Comparison of ENCODE assay signal across 19 cellular contexts in the genomic region with DNA sequence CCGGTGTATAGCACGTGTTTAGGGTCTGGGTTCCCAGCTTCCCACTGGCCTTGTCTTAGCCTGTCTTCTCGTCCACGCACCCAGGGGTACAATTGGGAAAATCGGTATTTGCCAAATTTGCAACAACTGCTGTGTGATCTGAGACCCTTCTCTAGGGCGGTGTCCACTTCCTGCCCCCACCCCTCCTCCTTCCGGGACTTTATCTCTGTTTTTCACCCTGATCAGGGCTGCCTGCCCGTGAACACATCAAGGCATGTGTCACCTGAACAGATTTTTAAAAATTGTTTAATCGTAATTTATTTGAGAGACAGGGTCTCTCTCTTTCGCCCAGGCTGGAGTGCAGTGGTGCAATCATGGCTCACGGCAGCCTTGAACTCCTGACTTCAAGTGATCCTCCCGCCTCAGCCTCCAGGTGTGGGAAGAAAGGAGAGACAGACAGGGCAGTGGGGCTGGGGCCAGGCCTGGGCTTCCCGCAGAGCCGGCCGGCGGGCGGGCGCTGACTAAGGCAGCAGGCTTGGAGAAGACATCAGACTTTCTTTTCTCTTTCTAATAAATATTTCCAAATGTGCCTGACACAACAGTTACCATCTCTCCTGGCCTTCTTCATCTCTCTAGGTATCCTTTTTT. TPM values are rescaled to one million over a fixed set of nuclear protein-coding genes. Genes with fewer than 3 reads are reported as not detected.
DNase-seq lines count a peak whose midpoint lies in the region; ATAC-seq and TF ChIP-seq lines count a peak whose summit lies in the region.
"Had no signal": no experiment of that assay in that cellular context is flagged by ENCODE, and none has a peak within 500 bp of the region (broad histone marks: within the 10 kb centered on the region; RNA-seq: fewer than 3 reads in every experiment).

No MANE protein-coding gene starts in this region.

- ATAC-seq in activated T-cell treated with anti-CD3 and anti-CD28 coated beads, Interleukin-2, amount 50 U/mL, for 72 hours (replicated peaks in 1 of 2), result no peak
- no peak for ATAC-seq in sciatic nerve
- ATAC-seq in HG03095 (IDR thresholded peaks at IDR 0.05; ENCODE audit: unreplicated experiment), result no peak
- ATAC-seq in HG02852 (IDR thresholded peaks at IDR 0.05; ENCODE audit: unreplicated experiment), result no peak
- ATAC-seq: activated naive CD4-positive, alpha-beta T cell treated with anti-CD3 and anti-CD28 coated beads, Interleukin-2, amount 50 U/mL, for 72 hours had no signal

- H3K4me3 Mint-ChIP-seq in activated T-cell treated with anti-CD3 and anti-CD28 coated beads, Interleukin-2, amount 50 U/mL, for 24 hours, result no peak overlapping the region
- no peak overlapping the region for H3K4me3 Mint-ChIP-seq in activated T-cell treated with anti-CD3 and anti-CD28 coated beads, Interleukin-2, amount 50 U/mL, for 72 hours
- no peak overlapping the region for H3K4me3 Mint-ChIP-seq in glutamatergic neuron (ENCODE audit: unreplicated experiment)
- H3K4me3 Mint-ChIP-seq: activated CD4-positive, alpha-beta T cell treated with anti-CD3 and anti-CD28 coated beads, Interleukin-2, amount 10 ng/mL, durations not matched to agents 7 days and 5 days; dendritic cell treated with granulocyte-macrophage colony-stimulating factor and Interleukin-4, amounts not matched to agents 40 ng/mL and 50 ng/mL, for 4 days had no signal

- H3K27me3 Mint-ChIP-seq in activated T-cell treated with anti-CD3 and anti-CD28 coated beads, Interleukin-2, amount 50 U/mL, for 24 hours, result peaks cover 3% of the 10 kb centered on the region
- no peaks in the 10 kb centered on the region for H3K27me3 Mint-ChIP-seq in activated T-cell treated with anti-CD3 and anti-CD28 coated beads, Interleukin-2, amount 50 U/mL, for 72 hours (ENCODE audit: low read depth)
- peaks cover 11% of the 10 kb centered on the region for H3K27me3 Mint-ChIP-seq in glutamatergic neuron (ENCODE audit: unreplicated experiment)
- H3K27me3 Mint-ChIP-seq: activated CD4-positive, alpha-beta T cell treated with anti-CD3 and anti-CD28 coated beads, Interleukin-2, amount 10 ng/mL, durations not matched to agents 7 days and 5 days had no signal

- H3K9me3 Mint-ChIP-seq in activated T-cell treated with anti-CD3 and anti-CD28 coated beads, Interleukin-2, amount 50 U/mL, for 24 hours, result peaks cover under 1% of the 10 kb centered on the region
- H3K9me3 Mint-ChIP-seq in activated T-cell treated with anti-CD3 and anti-CD28 coated beads, Interleukin-2, amount 50 U/mL, for 72 hours, result no peaks in the 10 kb centered on the region
- H3K9me3 Mint-ChIP-seq in glutamatergic neuron (ENCODE audit: unreplicated experiment), result peaks cover 12% of the 10 kb centered on the region

- H3K27ac Mint-ChIP-seq in activated T-cell treated with anti-CD3 and anti-CD28 coated beads, Interleukin-2, amount 50 U/mL, for 24 hours, result no peak overlapping the region
- no peak overlapping the region for H3K27ac Mint-ChIP-seq in activated T-cell treated with anti-CD3 and anti-CD28 coated beads, Interleukin-2, amount 50 U/mL, for 72 hours
- peak overlapping the region; percentile 55 for H3K27ac Mint-ChIP-seq in glutamatergic neuron (ENCODE audit: unreplicated experiment)
- H3K27ac Mint-ChIP-seq: activated CD4-positive, alpha-beta T cell treated with anti-CD3 and anti-CD28 coated beads, Interleukin-2, amount 10 ng/mL, durations not matched to agents 7 days and 5 days; dendritic cell treated with granulocyte-macrophage colony-stimulating factor and Interleukin-4, amounts not matched to agents 40 ng/mL and 50 ng/mL, for 4 days had no signal

- no peaks in the 10 kb centered on the region for H3K4me1 Mint-ChIP-seq in activated T-cell treated with anti-CD3 and anti-CD28 coated beads, Interleukin-2, amount 50 U/mL, for 24 hours (ENCODE audit: low read depth)
- H3K4me1 Mint-ChIP-seq in activated T-cell treated with anti-CD3 and anti-CD28 coated beads, Interleukin-2, amount 50 U/mL, for 72 hours (ENCODE audit: low read depth), result no peaks in the 10 kb centered on the region
- H3K4me1 Mint-ChIP-seq in glutamatergic neuron (ENCODE audit: low read depth, unreplicated experiment), result peaks cover 9% of the 10 kb centered on the region
- H3K4me1 Mint-ChIP-seq: activated CD4-positive, alpha-beta T cell treated with anti-CD3 and anti-CD28 coated beads, Interleukin-2, amount 10 ng/mL, durations not matched to agents 7 days and 5 days had no signal

- intact Hi-C loops in sciatic nerve (cut with DNase I), result no loop called here

- H3K36me3 Mint-ChIP-seq in activated T-cell treated with anti-CD3 and anti-CD28 coated beads, Interleukin-2, amount 50 U/mL, for 24 hours (ENCODE audit: low read depth), result no peaks in the 10 kb centered on the region
- no peaks in the 10 kb centered on the region for H3K36me3 Mint-ChIP-seq in activated T-cell treated with anti-CD3 and anti-CD28 coated beads, Interleukin-2, amount 50 U/mL, for 72 hours (ENCODE audit: insufficient read depth in 2 of 2)
- H3K36me3 Mint-ChIP-seq in glutamatergic neuron (ENCODE audit: unreplicated experiment), result peaks cover 27% of the 10 kb centered on the region

- peak; percentile 7 for DNase-seq in activated T-cell treated with anti-CD3 and anti-CD28 coated beads, Interleukin-2, amount 50 U/mL, for 24 hours
- no peak for DNase-seq in activated T-cell treated with anti-CD3 and anti-CD28 coated beads, Interleukin-2, amount 50 U/mL, for 72 hours
- DNase-seq in RPMI8226 (peak; percentile 2), glutamatergic neuron (no peak), sciatic nerve (ENCODE audit: low spot score) (peak; percentile 30), T-helper 9 cell (no peak)
- DNase-seq: activated CD4-positive, alpha-beta T cell treated with anti-CD3 and anti-CD28 coated beads, Interleukin-2, amount 10 ng/mL, durations not matched to agents 7 days and 5 days; EL; IMR-90; NCI-H1417; NCI-H524 treated with DMSO at 0.1 percent for 48 hours; SIG-M5; T-helper 1 cell had no signal

- TF ChIP-seq CTCF in glutamatergic neuron (IDR thresholded peaks at IDR 0.05; ENCODE audit: partially characterized antibody, unreplicated experiment), result no peak

RNA-seq across cellular contexts. Expression of a gene that starts 27.5 kb away (rescaled TPM):
- not detected for total RNA-seq in activated T-cell treated with anti-CD3 and anti-CD28 coated beads, Interleukin-2, amount 50 U/mL, for 72 hours
- total RNA-seq in glutamatergic neuron (ENCODE audit: unreplicated experiment), result 40.0 TPM
- 2.4 TPM for total RNA-seq in sciatic nerve
- total RNA-seq: M059J, OCI-LY7 had no signal

Comparison
In these comparisons a context has a peak if more than half of its experiments do, and no peak if none do; other contexts are left out.
1. DNase-seq: peak in activated T-cell treated with anti-CD3 and anti-CD28 coated beads, Interleukin-2, amount 50 U/mL, for 24 hours (single experiment), RPMI8226 (single experiment) and sciatic nerve (single experiment); none in activated T-cell treated with anti-CD3 and anti-CD28 coated beads, Interleukin-2, amount 50 U/mL, for 72 hours (0 of 2), glutamatergic neuron (single experiment) and T-helper 9 cell (single experiment).
2. RNA of a gene that starts 27.5 kb away (total RNA-seq): 40.0 TPM in glutamatergic neuron (single experiment); 2.4 TPM in sciatic nerve (single experiment) and not detected in activated T-cell treated with anti-CD3 and anti-CD28 coated beads, Interleukin-2, amount 50 U/mL, for 72 hours; every median in the first group is over 10 times any median in the second.